In the genomic region with DNA sequence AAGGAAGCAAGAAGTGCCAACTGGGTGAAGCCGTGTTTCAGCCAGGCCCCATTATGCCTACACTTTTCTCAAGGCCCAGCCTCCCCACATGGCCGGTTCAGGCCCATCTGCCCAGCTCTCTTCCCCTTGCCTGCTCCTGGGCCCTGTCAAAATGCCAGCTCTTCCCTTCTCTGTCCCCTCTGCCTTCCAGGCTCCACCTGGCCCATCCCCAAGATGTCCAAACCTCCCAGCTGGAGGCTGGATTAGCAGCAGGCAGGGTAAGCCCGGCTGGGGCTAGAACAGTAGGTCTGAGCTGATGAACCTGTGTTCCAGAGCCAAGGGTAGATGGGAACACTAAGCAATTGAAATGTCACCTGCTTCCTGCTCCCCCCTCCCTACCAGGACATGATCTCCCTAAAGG, we compare ENCODE assay signal across 19 cellular contexts.
"Had no signal": no experiment of that assay in that cellular context is flagged by ENCODE, and none has a peak within 500 bp of the region (broad histone marks: within the 10 kb centered on the region; RNA-seq: fewer than 3 reads in every experiment).

No MANE protein-coding gene starts in this region.

- H3K36me3 ChIP-seq: ascending aorta, sigmoid colon, transverse colon had no signal

- H3K4me3 Mint-ChIP-seq: activated CD4-positive, alpha-beta T cell treated with anti-CD3 and anti-CD28 coated beads for 36 hours; activated CD8-positive, alpha-beta T cell treated with anti-CD3 and anti-CD28 coated beads for 36 hours; activated T-helper 1 cell treated with anti-CD3 and anti-CD28 coated beads, Interleukin-12 subunit alpha, Interleukin-12 subunit beta, Interleukin-2, Interleukin-4 antibody, amounts not matched to agents 30 ng/mL and 10 ng/mL and 1 ng/mL, durations not matched to agents 14 hours and 24 hours and 36 hours; neural crest cell; stimulated activated naive B cell treated with anti-CD40 and anti-IgM and Interleukin-4, amounts not matched to agents 10 μg/mL and 1 μg/mL and 100 μg/mL, for 72 hours had no signal

- H3K27ac ChIP-seq: ascending aorta, coronary artery, epithelial cell of prostate, sigmoid colon, transverse colon, VCaP had no signal

- H3K27ac Mint-ChIP-seq: activated CD4-positive, alpha-beta T cell treated with anti-CD3 and anti-CD28 coated beads for 36 hours; activated CD8-positive, alpha-beta T cell treated with anti-CD3 and anti-CD28 coated beads for 36 hours; activated T-helper 1 cell treated with anti-CD3 and anti-CD28 coated beads, Interleukin-12 subunit alpha, Interleukin-12 subunit beta, Interleukin-2, Interleukin-4 antibody, amounts not matched to agents 30 ng/mL and 10 ng/mL and 1 ng/mL, durations not matched to agents 14 hours and 24 hours and 36 hours; stimulated activated naive B cell treated with anti-CD40 and anti-IgM and Interleukin-4, amounts not matched to agents 10 μg/mL and 1 μg/mL and 100 μg/mL, for 72 hours had no signal

- H3K4me1 ChIP-seq: ascending aorta had no signal

- H3K9me3 Mint-ChIP-seq: activated CD8-positive, alpha-beta T cell treated with anti-CD3 and anti-CD28 coated beads for 36 hours; activated T-helper 1 cell treated with anti-CD3 and anti-CD28 coated beads, Interleukin-12 subunit alpha, Interleukin-12 subunit beta, Interleukin-2, Interleukin-4 antibody, amounts not matched to agents 30 ng/mL and 10 ng/mL and 1 ng/mL, durations not matched to agents 14 hours and 24 hours and 36 hours; neural crest cell; stimulated activated naive B cell treated with anti-CD40 and anti-IgM and Interleukin-4, amounts not matched to agents 10 μg/mL and 1 μg/mL and 100 μg/mL, for 72 hours had no signal

- H3K27me3 ChIP-seq: ascending aorta, sigmoid colon, transverse colon had no signal

- ATAC-seq: activated CD4-positive, alpha-beta T cell treated with anti-CD3 and anti-CD28 coated beads for 36 hours; activated CD8-positive, alpha-beta T cell treated with anti-CD3 and anti-CD28 coated beads for 36 hours; stimulated activated naive B cell treated with anti-CD40 and anti-IgM and Interleukin-4, amounts not matched to agents 10 μg/mL and 1 μg/mL and 100 μg/mL, for 72 hours had no signal

- H3K4me3 ChIP-seq: ascending aorta, coronary artery, sigmoid colon, transverse colon had no signal

- DNase-seq: activated CD4-positive, alpha-beta T cell treated with anti-CD3 and anti-CD28 coated beads for 36 hours; activated CD8-positive, alpha-beta memory T cell treated with anti-CD3 and anti-CD28 coated beads, Interleukin-2, amount 50 U/mL, for 4 hours; activated CD8-positive, alpha-beta T cell treated with anti-CD3 and anti-CD28 coated beads for 36 hours; activated naive CD4-positive, alpha-beta T cell; effector CD8-positive, alpha-beta T cell; hippocampal formation; kidney glomerular epithelial cell; mesendoderm; sigmoid colon; stimulated activated CD4-positive, alpha-beta T cell treated with anti-CD3 and anti-CD28 coated beads, Interleukin-2, amount 100 ng/mL, for 24 hours; stimulated activated naive B cell treated with anti-CD40 and anti-IgM and Interleukin-4, amounts not matched to agents 10 μg/mL and 1 μg/mL and 100 μg/mL, for 72 hours; T1000; transverse colon had no signal

- H3K36me3 Mint-ChIP-seq: stimulated activated naive B cell treated with anti-CD40 and anti-IgM and Interleukin-4, amounts not matched to agents 10 μg/mL and 1 μg/mL and 100 μg/mL, for 72 hours had no signal

- H3K9me3 ChIP-seq: ascending aorta, sigmoid colon, transverse colon had no signal
